In the genomic region with DNA sequence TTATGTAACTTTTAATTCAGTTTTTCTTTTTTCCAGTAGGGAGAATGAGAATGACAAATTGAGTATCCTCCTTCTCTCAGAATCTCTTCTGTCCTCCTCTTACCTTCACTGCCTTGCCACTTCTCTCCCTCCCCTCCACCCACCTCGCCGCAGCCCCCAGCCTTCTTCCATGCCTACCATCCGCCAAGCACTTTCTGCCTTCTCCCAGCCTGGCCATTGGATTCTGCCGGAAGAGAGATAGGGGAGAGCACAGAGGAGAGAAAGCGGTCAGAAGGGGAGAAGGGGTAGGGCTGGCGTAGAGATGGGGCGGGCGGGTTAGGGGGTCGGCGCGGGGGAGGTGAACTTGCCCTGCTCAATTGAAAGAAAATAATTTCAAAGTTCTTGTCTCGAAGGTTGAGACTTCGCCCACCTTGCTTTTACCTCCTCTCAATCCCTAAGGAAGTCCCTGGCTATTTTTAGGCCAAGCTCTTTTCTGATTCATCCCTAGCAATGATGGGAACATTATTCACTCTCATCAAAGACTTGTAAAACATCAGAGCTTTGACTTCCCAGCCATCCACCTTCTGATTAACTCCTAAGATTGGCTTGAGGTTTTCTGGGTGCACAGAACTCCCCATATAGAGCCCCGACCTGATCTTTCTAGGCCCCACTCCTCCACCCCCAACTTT, we compare ENCODE assay signal across 9 cellular contexts. TPM values are rescaled to one million over a fixed set of nuclear protein-coding genes. Genes with fewer than 3 reads are reported as not detected.
DNase-seq lines count a peak whose midpoint lies in the region; ATAC-seq, FAIRE-seq and TF ChIP-seq lines count a peak whose summit lies in the region.
"Had no signal": no experiment of that assay in that cellular context is flagged by ENCODE, and none has a peak within 500 bp of the region (broad histone marks: within the 10 kb centered on the region; RNA-seq: fewer than 3 reads in every experiment).

No MANE protein-coding gene starts in this region.

- POLR2A ChIA-PET in A549 (lab: Yijun Ruan, JAX) = interaction anchor here (1.2 to 1.7 kb wide), 2 partner anchors 10 to 12 kb away, joined by 4 to 8 read pairs; no protein-coding TSS in a partner anchor

- H3K9me3 ChIP-seq in A549 (no peaks in the 10 kb centered on the region), lower lobe of right lung (no peaks in the 10 kb centered on the region)

- TF ChIP-seq CTCF in A549 (IDR thresholded peaks at IDR 0.05) (no peak), brain (conservative IDR thresholded peaks at IDR 0.05) (no peak), lower lobe of right lung (IDR thresholded peaks at IDR 0.05) (no peak)

- CTCF ChIA-PET in A549 (lab: Yijun Ruan, JAX) = interaction anchor here (1.0 kb wide), 2 partner anchors 43 to 439 kb away, joined by 4 read pairs; no protein-coding TSS in a partner anchor

- no peaks in the 10 kb centered on the region for H3K27me3 ChIP-seq in lower lobe of right lung (ENCODE audit: low read depth)

- no peak for TF ChIP-seq EP300 in A549 (IDR thresholded peaks at IDR 0.05)

- H3K4me1 ChIP-seq in A549 (peaks cover 32% of the 10 kb centered on the region), lower lobe of right lung (peaks cover 13% of the 10 kb centered on the region), urinary bladder (ENCODE audit: insufficient read depth) (no peaks in the 10 kb centered on the region)

- H3K36me3 ChIP-seq in lower lobe of right lung (no peaks in the 10 kb centered on the region), urinary bladder (ENCODE audit: insufficient read depth) (no peaks in the 10 kb centered on the region)

- peak overlapping the region; percentile 77 to 83 (median 80) for H3K4me3 Mint-ChIP-seq in brain

- DNase-seq in A549 (ENCODE audit: low read depth in 1 of 2, low spot score in 1 of 2) = peak; percentile 14 to 37
- no peak for DNase-seq in HTR-8/SVneo (ENCODE audit: insufficient read length, low spot score)
- no peak for DNase-seq in lower lobe of right lung
- no peak for DNase-seq in stimulated activated CD4-positive, alpha-beta T cell treated with anti-CD3 and anti-CD28 coated beads, Interleukin-15, amount 100 ng/mL, for 24 hours
- no peak for DNase-seq in occipital lobe (lab: John Stamatoyannopoulos, UW)
- no peak for DNase-seq in GM12892 (ENCODE audit: insufficient read length)

- intact Hi-C loops in lower lobe of right lung (cut with DNase I) = no loop called here

- ATAC-seq in A549 (peak; percentile 10 to 17; a peak in 4 of 6 replicates), lower lobe of right lung (peak in 1 of 2 donors; percentile 15)

- H3K27ac ChIP-seq in A549 (peak overlapping the region; percentile 69 to 94), lower lobe of right lung (peak overlapping the region; percentile 82), urinary bladder (ENCODE audit: low read depth) (peak overlapping the region; percentile 4)

- H3K36me3 Mint-ChIP-seq in brain = no peaks in the 10 kb centered on the region

- H3K4me2 ChIP-seq in A549 = peak overlapping the region; percentile 97

- H3K27ac Mint-ChIP-seq in brain = peak overlapping the region in 2 of 5 experiments; percentile 56 to 68

- peaks cover 0 to 1% (median 0%) of the 10 kb centered on the region in 5 experiments for H3K9me3 Mint-ChIP-seq in brain

- H3K4me1 Mint-ChIP-seq in brain = peaks cover 19% of the 10 kb centered on the region

- 29% methylated on average over 14 of the region's 14 CpGs for WGBS in A549 (ENCODE audit: missing lambda C conversion rate)
- 44% methylated on average over 14 of the region's 14 CpGs for WGBS in urinary bladder

- FAIRE-seq in A549 (lab: Jason Lieb, UNC) = no peak
- peak; percentile 26 for FAIRE-seq in HTR-8/SVneo (lab: Jason Lieb, UNC)
- no peak for FAIRE-seq in GM12892 (lab: Jason Lieb, UNC)

- TF ChIP-seq RAD21 in A549 (conservative IDR thresholded peaks at IDR 0.05 in 1 of 2, IDR thresholded peaks at IDR 0.05 in 1 of 2) = no peak

- peak overlapping the region; percentile 58 for H3K4me3 ChIP-seq in A549
- H3K4me3 ChIP-seq in lower lobe of right lung = peak overlapping the region; percentile 67
- H3K4me3 ChIP-seq in urinary bladder (ENCODE audit: low read depth, low read length) = peak overlapping the region; percentile 44

- H3K27me3 Mint-ChIP-seq in brain = peaks cover 37% of the 10 kb centered on the region

- TF ChIP-seq POLR2A in A549 (IDR thresholded peaks at IDR 0.05; ENCODE audit: low read length) = no peak
- TF ChIP-seq POLR2A in GM12892 (IDR thresholded peaks at IDR 0.05; ENCODE audit: low read depth, low read length) = no peak

TF ChIP-seq in A549, 52 proteins besides CTCF, POLR2A, EP300 and RAD21 (continues in another document):
- TF ChIP-seq CHD4 (IDR thresholded peaks at IDR 0.05; ENCODE audit: borderline replicate concordance) (no peak), CBX8 (IDR thresholded peaks at IDR 0.05) (no peak), HOXB13 (CRISPR knock-in tag; IDR thresholded peaks at IDR 0.05; ENCODE audit: low read depth) (no peak), NPAS2 (CRISPR knock-in tag; IDR thresholded peaks at IDR 0.05; ENCODE audit: borderline replicate concordance) (no peak), NFE2L2 (conservative IDR thresholded peaks at IDR 0.05; ENCODE audit: low read length) (no peak), PBX3 (IDR thresholded peaks at IDR 0.05) (no peak), TP53 (CRISPR knock-in tag; IDR thresholded peaks at IDR 0.05) (no peak), USF2 (IDR thresholded peaks at IDR 0.05) (no peak), CHD2 (IDR thresholded peaks at IDR 0.05; ENCODE audit: low read length, partially characterized antibody) (no peak), CEBPB (IDR thresholded peaks at IDR 0.05) (no peak), EHF (CRISPR knock-in tag; IDR thresholded peaks at IDR 0.05) (no peak), POLR2AphosphoS2 (conservative IDR thresholded peaks at IDR 0.05; ENCODE audit: low read length) (no peak), HDAC2 (IDR thresholded peaks at IDR 0.05) (no peak), RFX5 (IDR thresholded peaks at IDR 0.05) (no peak), HOXA7 (CRISPR knock-in tag; IDR thresholded peaks at IDR 0.05) (no peak)

RNA-seq across cellular contexts. Expression of gene C3orf52, which starts 0.8 kb away (rescaled TPM):
- polyA plus RNA-seq in A549 (2011; rRNA removed) (10.3 and 11.5 TPM in 2 replicates), A549 (2017; fragmentation: RNase III; extraction: RNeasy Plus Mini Kit Qiagen cat#74134 plus additional on column Dnase treatment) (7.0 to 7.7 TPM (median 7.5 TPM) in 3 replicates), brain (ENCODE audit: insufficient read depth, low read depth, low replicate concordance) (0.27 TPM), urinary bladder (2.6 TPM)
- polyA plus RNA-seq in A549 (2012; cell fraction: cytosol; rRNA removed) = 3.3 and 3.8 TPM in 2 replicates
- 3.2 and 9.3 TPM in 2 replicates for polyA plus RNA-seq in A549 (2012; cell fraction: nucleus; rRNA removed)
- 11.5 and 14.5 TPM in 2 replicates for polyA minus RNA-seq in A549 (2011; rRNA and poly(A)+ RNA removed)
- total RNA-seq in lower lobe of right lung (16.4 TPM), urinary bladder (7.5 TPM), occipital lobe (0.31 TPM)
- polyA plus RNA-seq in GM12892 (2012; ENCODE audit: missing spikeins) = 5.0 TPM

RNA-seq across cellular contexts. Expression of gene GCSAM, which starts 46.1 kb away (rescaled TPM):
- polyA plus RNA-seq in A549 (2011; rRNA removed) = not detected in 2 replicates
- not detected in 2 replicates for polyA plus RNA-seq in A549 (2012; cell fraction: cytosol; rRNA removed)
- polyA plus RNA-seq in A549 (2012; cell fraction: nucleus; rRNA removed) = not detected in 2 replicates
- polyA plus RNA-seq in A549 (2017; fragmentation: RNase III; extraction: RNeasy Plus Mini Kit Qiagen cat#74134 plus additional on column Dnase treatment) = not detected in 3 replicates
- polyA minus RNA-seq in A549 (2011; rRNA and poly(A)+ RNA removed) = not detected in 2 replicates
- not detected for polyA plus RNA-seq in brain (ENCODE audit: insufficient read depth, low read depth, low replicate concordance)
- total RNA-seq in lower lobe of right lung = 1.5 TPM
- 1.7 TPM for total RNA-seq in urinary bladder
- 0.43 TPM for polyA plus RNA-seq in urinary bladder
- total RNA-seq in occipital lobe = not detected
- 273 TPM for polyA plus RNA-seq in GM12892 (2012; ENCODE audit: missing spikeins)
- total RNA-seq: glomerular endothelial cell had no signal

RNA-seq across cellular contexts. Expression of gene TMPRSS7, which starts 52.5 kb away (rescaled TPM):
- polyA plus RNA-seq in A549 (2011; rRNA removed) = 0.04 TPM in 2 replicates
- polyA plus RNA-seq in A549 (2012; cell fraction: cytosol; rRNA removed) = 0.03 and 0.06 TPM in 2 replicates
- 0.04 TPM in 1 of 2 replicates, not detected in the other for polyA plus RNA-seq in A549 (2012; cell fraction: nucleus; rRNA removed)
- polyA plus RNA-seq in A549 (2017; fragmentation: RNase III; extraction: RNeasy Plus Mini Kit Qiagen cat#74134 plus additional on column Dnase treatment) = 0.05 to 0.09 TPM (median 0.05 TPM) in 3 replicates
- 0.10 TPM in 1 of 2 replicates, not detected in the other for polyA minus RNA-seq in A549 (2011; rRNA and poly(A)+ RNA removed)
- not detected for polyA plus RNA-seq in brain (ENCODE audit: insufficient read depth, low read depth, low replicate concordance)
- total RNA-seq in lower lobe of right lung = 0.15 TPM
- total RNA-seq in urinary bladder = not detected
- polyA plus RNA-seq in urinary bladder = not detected
- total RNA-seq in occipital lobe = 0.47 TPM
- polyA plus RNA-seq in GM12892 (2012; ENCODE audit: missing spikeins) = not detected
- total RNA-seq: glomerular endothelial cell had no signal

Comparison
In these comparisons a context has a peak if more than half of its experiments do, and no peak if none do; other contexts are left out.
1. DNase-seq: peak in A549 (2 of 2); none in HTR-8/SVneo (single experiment), lower lobe of right lung (single experiment), stimulated activated CD4-positive, alpha-beta T cell treated with anti-CD3 and anti-CD28 coated beads, Interleukin-15, amount 100 ng/mL, for 24 hours (single experiment), occipital lobe (single experiment) and GM12892 (single experiment).
2. H3K27ac ChIP-seq: peak in every context shown above with its lines; median percentile 82 in lower lobe of right lung; 82 in A549; 4 in urinary bladder.
3. Peak in every context shown above with its lines, with median percentiles within 50 percentile points of each other: H3K4me3 ChIP-seq.